Comparison of ENCODE assay signal across 8 cellular contexts in the genomic region with DNA sequence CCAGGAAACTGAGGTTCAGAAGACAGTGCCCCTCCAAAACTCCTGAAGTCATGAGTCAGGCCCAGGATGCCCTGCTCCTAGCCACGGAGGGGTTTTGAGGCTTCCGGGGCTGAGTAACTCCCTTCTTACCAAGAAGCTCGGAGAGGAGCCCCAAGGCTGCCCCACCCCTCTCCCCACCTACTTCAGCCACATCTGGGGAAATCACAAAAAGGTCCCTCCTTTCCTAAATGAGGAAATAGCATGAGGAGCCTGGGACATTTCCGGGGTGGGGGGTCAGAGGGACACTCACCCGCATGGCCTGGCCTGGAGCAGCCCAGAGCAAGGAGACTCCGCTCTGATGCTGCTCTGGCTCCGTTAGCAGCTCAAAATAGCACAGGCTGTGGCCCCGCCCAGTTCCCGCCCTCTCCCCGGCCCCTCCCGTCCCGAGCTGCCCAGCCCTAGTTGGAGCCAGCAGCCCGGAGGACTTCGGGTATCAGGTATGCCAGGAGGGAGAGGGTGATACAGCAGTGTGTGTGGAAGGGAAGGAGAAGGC. TPM values are rescaled to one million over a fixed set of nuclear protein-coding genes. Genes with fewer than 3 reads are reported as not detected.
DNase-seq lines count a peak whose midpoint lies in the region; ATAC-seq and TF ChIP-seq lines count a peak whose summit lies in the region.

No MANE protein-coding gene starts in this region.

- CTCF ChIA-PET in CD8-positive, alpha-beta memory T cell (lab: Charles Lee): interaction anchor here (1.2 to 4.9 kb wide), 8 partner anchors 9 to 79 kb away, joined by 3 to 44 read pairs (median 12); partner anchors contain the start of gene MYO18A

- POLR2A ChIA-PET in CD8-positive, alpha-beta memory T cell (lab: Charles Lee): interaction anchor here (0.5 to 3.5 kb wide), 10 partner anchors 8 to 429 kb away, joined by 3 to 20 read pairs (median 6); partner anchors contain the start of genes MYO18A, NEK8, NUFIP2 and PHF12

- H3K36me3 Mint-ChIP-seq in CD8-positive, alpha-beta memory T cell: peaks cover 0 to 25% (median 4%) of the 10 kb centered on the region in 3 donors
- H3K36me3 Mint-ChIP-seq in dendritic cell treated with granulocyte-macrophage colony-stimulating factor and Interleukin-4, amounts not matched to agents 40 ng/mL and 50 ng/mL, for 4 days (ENCODE audit: low read depth): peaks cover 44% of the 10 kb centered on the region
- peaks cover 2% of the 10 kb centered on the region for H3K36me3 Mint-ChIP-seq in mesothelial cell of epicardium

- H3K9me3 ChIP-seq in CD8-positive, alpha-beta memory T cell (ENCODE audit: low read length): no peaks in the 10 kb centered on the region

- DNase-seq in CD8-positive, alpha-beta memory T cell: peak; percentile 70 to 91 (median 74)
- DNase-seq in NCI-H226: peak; percentile 74
- DNase-seq in activated CD4-positive, alpha-beta T cell treated with anti-CD3 and anti-CD28 coated beads, Interleukin-2, amount 50 U/mL, for 24 hours (ENCODE audit: low read depth in 1 of 2, low spot score in 1 of 2): peak; percentile 54 to 76
- no peak for DNase-seq in mesothelial cell of epicardium (ENCODE audit: low spot score in 2 of 2, unreplicated experiment in 2 of 2)
- DNase-seq in stimulated activated CD8-positive, alpha-beta memory T cell treated with anti-CD3 and anti-CD28 coated beads, Interleukin-15, amount 100 ng/mL, for 4 hours (ENCODE audit: low read depth in 2 of 2): peak; percentile 69 to 78

- peak overlapping the region; percentile 62 for H3K4me3 ChIP-seq in CD8-positive, alpha-beta memory T cell (ENCODE audit: low read length)

- peak overlapping the region; percentile 87 to 97 (median 95) for H3K4me3 Mint-ChIP-seq in CD8-positive, alpha-beta memory T cell
- peak overlapping the region; percentile 88 for H3K4me3 Mint-ChIP-seq in dendritic cell treated with granulocyte-macrophage colony-stimulating factor and Interleukin-4, amounts not matched to agents 40 ng/mL and 50 ng/mL, for 4 days
- H3K4me3 Mint-ChIP-seq in mesothelial cell of epicardium: peak overlapping the region; percentile 18

- TF ChIP-seq CTCF in mesothelial cell of epicardium (IDR thresholded peaks at IDR 0.05; ENCODE audit: unreplicated experiment): no peak

- H3K27ac ChIP-seq in CD8-positive, alpha-beta memory T cell (ENCODE audit: low read depth, low read length): peak overlapping the region; percentile 48

- H3K27me3 Mint-ChIP-seq in CD8-positive, alpha-beta memory T cell: peaks cover 0 to 2% of the 10 kb centered on the region in 2 donors
- no peaks in the 10 kb centered on the region for H3K27me3 Mint-ChIP-seq in dendritic cell treated with granulocyte-macrophage colony-stimulating factor and Interleukin-4, amounts not matched to agents 40 ng/mL and 50 ng/mL, for 4 days
- no peaks in the 10 kb centered on the region for H3K27me3 Mint-ChIP-seq in mesothelial cell of epicardium (ENCODE audit: low read depth)

- peaks cover 61 to 89% (median 76%) of the 10 kb centered on the region in 3 donors for H3K4me1 Mint-ChIP-seq in CD8-positive, alpha-beta memory T cell
- H3K4me1 Mint-ChIP-seq in dendritic cell treated with granulocyte-macrophage colony-stimulating factor and Interleukin-4, amounts not matched to agents 40 ng/mL and 50 ng/mL, for 4 days (ENCODE audit: low read depth): peaks cover 86% of the 10 kb centered on the region
- H3K4me1 Mint-ChIP-seq in mesothelial cell of epicardium: peaks cover 24% of the 10 kb centered on the region

- no peaks in the 10 kb centered on the region for H3K9me3 Mint-ChIP-seq in CD8-positive, alpha-beta memory T cell
- no peaks in the 10 kb centered on the region for H3K9me3 Mint-ChIP-seq in dendritic cell treated with granulocyte-macrophage colony-stimulating factor and Interleukin-4, amounts not matched to agents 40 ng/mL and 50 ng/mL, for 4 days
- H3K9me3 Mint-ChIP-seq in mesothelial cell of epicardium: no peaks in the 10 kb centered on the region

- ATAC-seq in GM21737 (IDR thresholded peaks at IDR 0.05; ENCODE audit: unreplicated experiment) (peak; percentile 38), HG03571 (IDR thresholded peaks at IDR 0.05; ENCODE audit: unreplicated experiment) (no peak)

- intact Hi-C loops in dendritic cell treated with granulocyte-macrophage colony-stimulating factor and Interleukin-4, amounts not matched to agents 40 ng/mL and 50 ng/mL, for 4 days (cut with micrococcal nuclease): no loop called here

- peaks cover 56% of the 10 kb centered on the region for H3K4me1 ChIP-seq in CD8-positive, alpha-beta memory T cell (ENCODE audit: insufficient read depth, low read length)

- H3K27ac Mint-ChIP-seq in CD8-positive, alpha-beta memory T cell: peak overlapping the region; percentile 97 to 99 (median 98)
- H3K27ac Mint-ChIP-seq in dendritic cell treated with granulocyte-macrophage colony-stimulating factor and Interleukin-4, amounts not matched to agents 40 ng/mL and 50 ng/mL, for 4 days: peak overlapping the region; percentile 95
- H3K27ac Mint-ChIP-seq in mesothelial cell of epicardium: peak overlapping the region; percentile 91

- no peaks in the 10 kb centered on the region for H3K27me3 ChIP-seq in CD8-positive, alpha-beta memory T cell (ENCODE audit: insufficient read depth, low read length, poor library complexity, severe bottlenecking)

- peaks cover 16% of the 10 kb centered on the region for H3K36me3 ChIP-seq in CD8-positive, alpha-beta memory T cell (ENCODE audit: insufficient read depth, low read length)

RNA-seq across cellular contexts. Expression of gene MYO18A, which starts 40.1 kb away (rescaled TPM):
- 10 to 100 TPM; 34.0 to 39.7 TPM for total RNA-seq in CD8-positive, alpha-beta memory T cell
- polyA plus RNA-seq in CD8-positive, alpha-beta memory T cell: 39.7 TPM
- 55.0 to 58.4 TPM (median 56.8 TPM) in 3 replicates for total RNA-seq in mesothelial cell of epicardium

Comparison
In these comparisons a context has a peak if more than half of its experiments do, and no peak if none do; other contexts are left out.
1. DNase-seq: peak in CD8-positive, alpha-beta memory T cell (5 of 5), NCI-H226 (single experiment), activated CD4-positive, alpha-beta T cell treated with anti-CD3 and anti-CD28 coated beads, Interleukin-2, amount 50 U/mL, for 24 hours (2 of 2) and stimulated activated CD8-positive, alpha-beta memory T cell treated with anti-CD3 and anti-CD28 coated beads, Interleukin-15, amount 100 ng/mL, for 4 hours (2 of 2); none in mesothelial cell of epicardium (0 of 2).
2. H3K4me3 Mint-ChIP-seq: peak in every context shown above with its lines; median percentile 95 in CD8-positive, alpha-beta memory T cell; 88 in dendritic cell treated with granulocyte-macrophage colony-stimulating factor and Interleukin-4, amounts not matched to agents 40 ng/mL and 50 ng/mL, for 4 days; 18 in mesothelial cell of epicardium.
3. Peak in every context shown above with its lines, with median percentiles within 50 percentile points of each other: H3K27ac Mint-ChIP-seq.